ENCODE assay signal across 24 cellular contexts in genomic region chr1:234909851-234910250, GRCh38.
DNase-seq lines count a peak whose midpoint lies in the region; ATAC-seq and TF ChIP-seq lines count a peak whose summit lies in the region.
"Had no signal": no experiment of that assay in that cellular context is flagged by ENCODE, and none has a peak within 500 bp of the region (broad histone marks: within the 10 kb centered on the region; RNA-seq: fewer than 3 reads in every experiment).

No MANE protein-coding gene starts in this region.

- dilution Hi-C loops in IMR-90 (cut with HindIII; ENCODE audit: low sequenced_read_pairs, unreplicated experiment), result no loop called here

- no peak for TF ChIP-seq CTCF in IMR-90 (conservative IDR thresholded peaks at IDR 0.05; ENCODE audit: low read depth, low read length)
- TF ChIP-seq CTCF in hepatocyte (IDR thresholded peaks at IDR 0.05; ENCODE audit: poor library complexity), result no peak

- H3K4me3 ChIP-seq in IMR-90 (ENCODE audit: insufficient read depth, low read depth, low read length), result no peak overlapping the region
- H3K4me3 ChIP-seq in hepatocyte, result no peak overlapping the region
- H3K4me3 ChIP-seq: A549; BLaER1 treated with 17β-estradiol and CSF1 and Interleukin-3, amounts not matched to agents 10 nM and 100 nM; GM12878; GM23338 had no signal

- no peaks in the 10 kb centered on the region for H3K79me2 ChIP-seq in hepatocyte

- H4K20me1 ChIP-seq in IMR-90 (ENCODE audit: insufficient read depth, low read length) (no peaks in the 10 kb centered on the region), hepatocyte (ENCODE audit: insufficient read depth, poor library complexity, severe bottlenecking) (no peaks in the 10 kb centered on the region)
- H4K20me1 ChIP-seq: BLaER1 treated with 17β-estradiol and CSF1 and Interleukin-3, amounts not matched to agents 10 nM and 100 nM had no signal

- H3K14ac ChIP-seq in IMR-90 (replicated peaks; ENCODE audit: low read depth, low read length), result no peak overlapping the region

- no peaks in the 10 kb centered on the region for H3K27me3 Mint-ChIP-seq in T-helper 17 cell
- H3K27me3 Mint-ChIP-seq: CD4-positive, alpha-beta T cell had no signal

- H3K4me2 ChIP-seq in IMR-90 (ENCODE audit: low read depth, low read length) (no peak overlapping the region), hepatocyte (no peak overlapping the region)
- H3K4me2 ChIP-seq: A549, GM23338 had no signal

- POLR2A ChIA-PET in IMR-90 (lab: Charles Lee; ENCODE audit: unreplicated experiment) (no interaction called here), HEK293T (lab: Yijun Ruan, JAX) (no interaction called here)

- H2BK5ac ChIP-seq in IMR-90 (ENCODE audit: low read depth, low read length, poor library complexity, severe bottlenecking), result no peak overlapping the region

- H3K27ac ChIP-seq in IMR-90 (ENCODE audit: insufficient read depth, low read length) (no peak overlapping the region), hepatocyte (peak overlapping the region; percentile 96)
- H3K27ac ChIP-seq: BLaER1 treated with 17β-estradiol and CSF1 and Interleukin-3, amounts not matched to agents 10 nM and 100 nM had no signal

- no TSS peak for BruUV-seq in IMR-90 (replicated peaks; lab: Mats Ljungman, UMichigan)

- H3K4me3 Mint-ChIP-seq in T-helper 17 cell, result no peak overlapping the region
- H3K4me3 Mint-ChIP-seq: CD14-positive monocyte; CD4-positive, alpha-beta T cell; CD8-positive, alpha-beta memory T cell; GM23338; H9; HFFc6 had no signal

- H2AFZ ChIP-seq in IMR-90 (replicated peaks; ENCODE audit: low read length, poor library complexity) (no peak overlapping the region), hepatocyte (no peak overlapping the region)
- H2AFZ ChIP-seq: GM23338 had no signal

- H4K8ac ChIP-seq in IMR-90 (ENCODE audit: low read depth in 2 of 2, low read length in 2 of 2), result no peak overlapping the region

- no peak overlapping the region for H2AK9ac ChIP-seq in IMR-90 (replicated peaks; ENCODE audit: low read depth, low read length, poor library complexity)

- H3K4ac ChIP-seq in IMR-90 (ENCODE audit: low read depth, low read length), result no peak overlapping the region

- intact Hi-C loops in IMR-90 (cut with micrococcal nuclease), result no loop called here

- TF ChIP-seq POLR2A in IMR-90 (IDR thresholded peaks at IDR 0.05; ENCODE audit: low read depth, low read length), result no peak

- H2BK15ac ChIP-seq in IMR-90 (ENCODE audit: low read depth, low read length), result no peak overlapping the region

- no peaks in the 10 kb centered on the region for H3K36me3 Mint-ChIP-seq in T-helper 17 cell (ENCODE audit: low read depth)
- H3K36me3 Mint-ChIP-seq: CD8-positive, alpha-beta memory T cell had no signal

- H3K4me1 Mint-ChIP-seq in T-helper 17 cell, result peaks cover 15% of the 10 kb centered on the region

- ATAC-seq in IMR-90 (ENCODE audit: low read depth) (no peak), T-helper 17 cell (no peak), GM21447 (IDR thresholded peaks at IDR 0.05; ENCODE audit: unreplicated experiment) (no peak)
- ATAC-seq: A549, GM12878, GM23338, HCT116 had no signal

- H3K56ac ChIP-seq in IMR-90 (ENCODE audit: extremely low read depth, insufficient read depth, low read length), result no peak overlapping the region

- peak overlapping the region; percentile 63 for H3K27ac Mint-ChIP-seq in T-helper 17 cell
- H3K27ac Mint-ChIP-seq: CD14-positive monocyte, GM23338, H9, HFFc6 had no signal

- TF ChIP-seq RAD21 in IMR-90 (IDR thresholded peaks at IDR 0.05; ENCODE audit: low read length), result no peak

- WGBS in IMR-90 (ENCODE audit: extremely low coverage in 2 of 2, insufficient read length in 1 of 2), 2 experiments, result 80% methylated on average over 1 of the region's 4 CpGs; no CpG with 5 or more reads in 1 of the 2 experiments
- 99% methylated on average over 4 of the region's 4 CpGs for WGBS in hepatocyte (ENCODE audit: low lambda C conversion rate, missing lambda C conversion rate)

- no peak overlapping the region for H2AK5ac ChIP-seq in IMR-90 (ENCODE audit: low read depth, low read length)

- no peaks in the 10 kb centered on the region for H3K79me1 ChIP-seq in IMR-90 (ENCODE audit: low read depth in 1 of 2, low read length in 2 of 2)

- no peak overlapping the region for H3K9ac ChIP-seq in IMR-90 (ENCODE audit: low read depth, low read length)
- H3K9ac ChIP-seq: BLaER1 treated with 17β-estradiol and CSF1 and Interleukin-3, amounts not matched to agents 10 nM and 100 nM had no signal

- H3K9me3 ChIP-seq in IMR-90 (ENCODE audit: control insufficient read depth, insufficient read depth, low read length) (no peaks in the 10 kb centered on the region), T-helper 17 cell (ENCODE audit: control insufficient read depth, low read length, poor library complexity, severe bottlenecking) (no peaks in the 10 kb centered on the region), hepatocyte (ENCODE audit: low read depth) (no peaks in the 10 kb centered on the region)
- H3K9me3 ChIP-seq: A549, BE2C had no signal

- H3K4me1 ChIP-seq in IMR-90 (ENCODE audit: control insufficient read depth, insufficient read depth, low read length) (peaks cover 8% of the 10 kb centered on the region; the same call in 1 of the 2 replicates), hepatocyte (ENCODE audit: insufficient read depth) (peaks cover 28% of the 10 kb centered on the region)

- no peak overlapping the region for H2BK20ac ChIP-seq in IMR-90 (ENCODE audit: low read depth, low read length)

- H3K9me1 ChIP-seq in IMR-90 (ENCODE audit: insufficient read depth, low read length), result peaks cover 7% of the 10 kb centered on the region; the same call in 1 of the 2 replicates

- no peaks in the 10 kb centered on the region for H3K27me3 ChIP-seq in IMR-90 (ENCODE audit: control insufficient read depth, insufficient read depth, low read length)
- no peaks in the 10 kb centered on the region for H3K27me3 ChIP-seq in hepatocyte
- H3K27me3 ChIP-seq: BE2C; BLaER1 treated with 17β-estradiol and CSF1 and Interleukin-3, amounts not matched to agents 10 nM and 100 nM had no signal

- no peak overlapping the region for H3K18ac ChIP-seq in IMR-90 (ENCODE audit: low read depth, low read length)

- H3K23ac ChIP-seq in IMR-90 (ENCODE audit: low read depth, low read length), result no peak overlapping the region

- no peak for DNase-seq in IMR-90
- no peak for DNase-seq in T-helper 17 cell
- DNase-seq in hepatocyte (ENCODE audit: low spot score), result no peak
- DNase-seq in NCI-H526 treated with DMSO at 0.1 percent for 48 hours (lab: John Stamatoyannopoulos, UW), result no peak
- DNase-seq in HEK293T (ENCODE audit: extremely low spot score), result no peak
- DNase-seq: 8988T; ACHN; AML-193; BE2C; CD4-positive, alpha-beta T cell; CD8-positive, alpha-beta memory T cell; DMS 273 treated with DMSO at 0.1 percent for 48 hours; DMS79; EL; GDM1; H9; HFFc6 had no signal

- H4K91ac ChIP-seq in IMR-90 (ENCODE audit: insufficient read depth, low read depth, low read length), result no peak overlapping the region

- H4K5ac ChIP-seq in IMR-90 (ENCODE audit: low read depth, low read length), result no peak overlapping the region

- in situ Hi-C loops in IMR-90 (cut with MboI; ENCODE audit: low sequenced_read_pairs), result no loop called here

- CTCF ChIA-PET in IMR-90 (lab: Yijun Ruan, JAX), result no interaction called here
- CTCF ChIA-PET in HEK293T (lab: Yijun Ruan, JAX), result no interaction called here

- no peaks in the 10 kb centered on the region for H3K36me3 ChIP-seq in IMR-90 (ENCODE audit: control insufficient read depth, insufficient read depth, low read length)
- H3K36me3 ChIP-seq in hepatocyte (replicated peaks; ENCODE audit: insufficient read depth, low read depth), result no peaks in the 10 kb centered on the region
- H3K36me3 ChIP-seq: BE2C; BLaER1 treated with 17β-estradiol and CSF1 and Interleukin-3, amounts not matched to agents 10 nM and 100 nM had no signal

- H2BK120ac ChIP-seq in IMR-90 (ENCODE audit: low read depth, low read length), result no peak overlapping the region

- no peaks in the 10 kb centered on the region for H3K9me2 ChIP-seq in hepatocyte (replicated peaks; ENCODE audit: insufficient read depth)

TF ChIP-seq in IMR-90, 13 proteins besides CTCF, POLR2A, EP300 and RAD21:
- TF ChIP-seq RCOR1 (IDR thresholded peaks at IDR 0.05; ENCODE audit: insufficient replicate concordance, low read length) (no peak), CEBPB (IDR thresholded peaks at IDR 0.05; ENCODE audit: low read depth, low read length) (peak; percentile 38; the same call in 1 of the 2 replicates)

TF ChIP-seq in HEK293T, 16 proteins besides CTCF, POLR2A, EP300 and RAD21:
- TF ChIP-seq ZNF384 (IDR thresholded peaks at IDR 0.05), result no peak
- TF ChIP-seq SUZ12 (IDR thresholded peaks at IDR 0.05), result no peak
- no peak for TF ChIP-seq L3MBTL2 (conservative IDR thresholded peaks at IDR 0.05)
- TF ChIP-seq CTBP1 (IDR thresholded peaks at IDR 0.05; ENCODE audit: borderline replicate concordance), result no peak
- TF ChIP-seq FOXM1 (IDR thresholded peaks at IDR 0.05; ENCODE audit: borderline replicate concordance), result no peak
- TF ChIP-seq NFRKB (IDR thresholded peaks at IDR 0.05), result no peak
- TF ChIP-seq TARDBP (IDR thresholded peaks at IDR 0.05), result no peak
- no peak for TF ChIP-seq FOXA1 (IDR thresholded peaks at IDR 0.05)
- no peak for TF ChIP-seq SP1 (IDR thresholded peaks at IDR 0.05)
- TF ChIP-seq FOXK2 (IDR thresholded peaks at IDR 0.05), result no peak
- no peak for TF ChIP-seq HDGF (IDR thresholded peaks at IDR 0.05; ENCODE audit: borderline replicate concordance)
- TF ChIP-seq PKNOX1 (IDR thresholded peaks at IDR 0.05), result no peak
- TF ChIP-seq ELF4 (IDR thresholded peaks at IDR 0.05), result no peak
- no peak for TF ChIP-seq LEF1 (IDR thresholded peaks at IDR 0.05; ENCODE audit: borderline replicate concordance)
- TF ChIP-seq ARNT (IDR thresholded peaks at IDR 0.05), result no peak
